In genomic region chr10:77339156-77339555, GRCh38 we compare ENCODE assay signal across 35 cellular contexts.
"Had no signal": no experiment of that assay in that cellular context is flagged by ENCODE, and none has a peak within 500 bp of the region (broad histone marks: within the 10 kb centered on the region; RNA-seq: fewer than 3 reads in every experiment).

No MANE protein-coding gene starts in this region.

- DNase-seq: Karpas-422, Kasumi-1, MG63, MM.1S, MV-4-11, NCI-H1048, NCI-H1092, NCI-H1092 treated with DMSO at 0.1 percent for 48 hours, NCI-H1105, NCI-H1105 treated with DMSO at 0.1 percent for 48 hours, NCI-H1417, NCI-H1417 treated with DMSO at 0.1 percent for 48 hours, NCI-H1436, NCI-H1436 treated with DMSO at 0.1 percent for 48 hours, NCI-H146, NCI-H1694, NCI-H1694 treated with DMSO at 0.1 percent for 48 hours, NCI-H187, NCI-H187 treated with DMSO at 0.1 percent for 48 hours, NCI-H1930, NCI-H2029, NCI-H2029 treated with DMSO at 0.1 percent for 48 hours, NCI-H2081, NCI-H2081 treated with DMSO at 0.1 percent for 48 hours, NCI-H2107, NCI-H2171, NCI-H2171 treated with DMSO at 0.1 percent for 48 hours, NCI-H2227 treated with DMSO at 0.1 percent for 48 hours, NCI-H226, NCI-H345, NCI-H446, NCI-H446 treated with DMSO at 0.1 percent for 48 hours, NCI-H510A, NCI-H510A treated with DMSO at 0.1 percent for 48 hours had no signal

- H3K4me3 ChIP-seq: MG63 had no signal

- H3K9ac ChIP-seq: KMS-11 had no signal

- H3K27me3 ChIP-seq: MG63 had no signal

- H3K9me3 ChIP-seq: MG63 had no signal

- H3K36me3 ChIP-seq: MG63 had no signal

- H3K27ac ChIP-seq: KMS-11 had no signal

- H3K4me2 ChIP-seq: KMS-11 had no signal
